Comparison of ENCODE assay signal across 10 cellular contexts in genomic region chr10:44968101-44968886, GRCh38. TPM values are rescaled to one million over a fixed set of nuclear protein-coding genes. Genes with fewer than 3 reads are reported as not detected.
DNase-seq lines count a peak whose midpoint lies in the region.
"Had no signal": no experiment of that assay in that cellular context is flagged by ENCODE, and none has a peak within 500 bp of the region (broad histone marks: within the 10 kb centered on the region; RNA-seq: fewer than 3 reads in every experiment).

No MANE protein-coding gene starts in this region.

- intact Hi-C loops in activated T-helper 2 cell treated with anti-CD3 and anti-CD28 coated beads, Interferon-gamma antibody, Interleukin-2, Interleukin-4, amounts not matched to agents 10 μg/mL and 5 μg/mL and 100 μg/mL, durations not matched to agents 14 hours and 24 hours and 36 hours (cut with micrococcal nuclease) = no loop called here

- peak overlapping the region; percentile 40 for H3K27ac Mint-ChIP-seq in activated T-helper 2 cell treated with anti-CD3 and anti-CD28 coated beads, Interferon-gamma antibody, Interleukin-2, Interleukin-4, amounts not matched to agents 10 μg/mL and 5 μg/mL and 100 μg/mL, durations not matched to agents 14 hours and 24 hours and 36 hours

- peak overlapping the region; percentile 77 for H3K27ac ChIP-seq in subcutaneous abdominal adipose tissue (ENCODE audit: low read depth, low read length)

- H3K36me3 ChIP-seq in subcutaneous abdominal adipose tissue (ENCODE audit: control insufficient read depth in 5 of 5, insufficient read depth in 5 of 5, low read length in 5 of 5) = peaks cover 0 to 43% (median 27%) of the 10 kb centered on the region in 5 donors

- peak overlapping the region in 3 of 5 donors; percentile 2 to 25 (median 2) for H3K4me3 ChIP-seq in subcutaneous abdominal adipose tissue (ENCODE audit: low read depth in 1 of 5, low read length in 5 of 5)

- H3K4me3 Mint-ChIP-seq in activated T-helper 2 cell treated with anti-CD3 and anti-CD28 coated beads, Interferon-gamma antibody, Interleukin-2, Interleukin-4, amounts not matched to agents 10 μg/mL and 5 μg/mL and 100 μg/mL, durations not matched to agents 14 hours and 24 hours and 36 hours (ENCODE audit: low read depth) = no peak overlapping the region

- H3K9ac ChIP-seq in subcutaneous abdominal adipose tissue (ENCODE audit: low read length in 5 of 5) = peak overlapping the region in 3 of 5 donors; percentile 4 to 35 (median 21)

- H3K27me3 ChIP-seq in subcutaneous abdominal adipose tissue (ENCODE audit: control insufficient read depth in 5 of 5, insufficient read depth in 4 of 5, low read length in 5 of 5) = no peaks in the 10 kb centered on the region

- peaks cover 30 to 83% (median 76%) of the 10 kb centered on the region in 5 donors for H3K4me1 ChIP-seq in subcutaneous abdominal adipose tissue (ENCODE audit: control insufficient read depth in 5 of 5, insufficient read depth in 5 of 5, low read length in 5 of 5)

- DNase-seq in Kasumi-1 (lab: John Stamatoyannopoulos, UW) (peak; percentile 98), iris pigment epithelial cell (ENCODE audit: low read depth) (peak; percentile 79), DMS79 treated with DMSO at 0.1 percent for 48 hours (lab: John Stamatoyannopoulos, UW) (no peak), HuH-7 (ENCODE audit: low spot score) (no peak), cerebellum (ENCODE audit: low spot score) (no peak)
- DNase-seq in activated T-helper 2 cell treated with anti-CD3 and anti-CD28 coated beads, Interferon-gamma antibody, Interleukin-2, Interleukin-4, amounts not matched to agents 10 μg/mL and 5 μg/mL and 100 μg/mL, durations not matched to agents 14 hours and 24 hours and 36 hours (ENCODE audit: low spot score) = no peak
- no peak for DNase-seq in activated CD4-positive, CD25-positive, alpha-beta regulatory T cell treated with anti-CD3 and anti-CD28 coated beads, Interleukin-2, amount 50 U/mL, for 72 hours

- H3K27me3 Mint-ChIP-seq in activated T-helper 2 cell treated with anti-CD3 and anti-CD28 coated beads, Interferon-gamma antibody, Interleukin-2, Interleukin-4, amounts not matched to agents 10 μg/mL and 5 μg/mL and 100 μg/mL, durations not matched to agents 14 hours and 24 hours and 36 hours (ENCODE audit: low read depth) = no peaks in the 10 kb centered on the region

- H3K9me3 Mint-ChIP-seq in activated T-helper 2 cell treated with anti-CD3 and anti-CD28 coated beads, Interferon-gamma antibody, Interleukin-2, Interleukin-4, amounts not matched to agents 10 μg/mL and 5 μg/mL and 100 μg/mL, durations not matched to agents 14 hours and 24 hours and 36 hours = no peaks in the 10 kb centered on the region

- H3K9me3 ChIP-seq in subcutaneous abdominal adipose tissue (ENCODE audit: control insufficient read depth in 5 of 5, low read length in 5 of 5) = peaks cover 0 to 2% (median 0%) of the 10 kb centered on the region in 5 donors

- peaks cover 33% of the 10 kb centered on the region for H3K4me1 Mint-ChIP-seq in activated T-helper 2 cell treated with anti-CD3 and anti-CD28 coated beads, Interferon-gamma antibody, Interleukin-2, Interleukin-4, amounts not matched to agents 10 μg/mL and 5 μg/mL and 100 μg/mL, durations not matched to agents 14 hours and 24 hours and 36 hours (ENCODE audit: low read depth)

- no peaks in the 10 kb centered on the region for H3K36me3 Mint-ChIP-seq in activated T-helper 2 cell treated with anti-CD3 and anti-CD28 coated beads, Interferon-gamma antibody, Interleukin-2, Interleukin-4, amounts not matched to agents 10 μg/mL and 5 μg/mL and 100 μg/mL, durations not matched to agents 14 hours and 24 hours and 36 hours (ENCODE audit: low read depth)

RNA-seq across cellular contexts. Expression of gene RASSF4, which starts 8.7 kb away (rescaled TPM):
- total RNA-seq in activated T-helper 2 cell treated with anti-CD3 and anti-CD28 coated beads, Interferon-gamma antibody, Interleukin-2, Interleukin-4, amounts not matched to agents 10 μg/mL and 5 μg/mL and 100 μg/mL, durations not matched to agents 14 hours and 24 hours and 36 hours = 0.66 and 1.7 TPM in 2 replicates
- 26.5 TPM for total RNA-seq in cerebellum

RNA-seq across cellular contexts. Expression of gene DEPP1, which starts 10.3 kb away (rescaled TPM):
- total RNA-seq in activated T-helper 2 cell treated with anti-CD3 and anti-CD28 coated beads, Interferon-gamma antibody, Interleukin-2, Interleukin-4, amounts not matched to agents 10 μg/mL and 5 μg/mL and 100 μg/mL, durations not matched to agents 14 hours and 24 hours and 36 hours = 0.64 and 1.5 TPM in 2 replicates
- 9.9 TPM for total RNA-seq in cerebellum

RNA-seq across cellular contexts. Expression of gene ZNF22, which starts 32.4 kb away (rescaled TPM):
- total RNA-seq in activated T-helper 2 cell treated with anti-CD3 and anti-CD28 coated beads, Interferon-gamma antibody, Interleukin-2, Interleukin-4, amounts not matched to agents 10 μg/mL and 5 μg/mL and 100 μg/mL, durations not matched to agents 14 hours and 24 hours and 36 hours = 24.6 and 25.6 TPM in 2 replicates
- 34.9 TPM for total RNA-seq in cerebellum

RNA-seq across cellular contexts. Expression of gene TMEM72, which starts 57.2 kb away (rescaled TPM):
- not detected in 2 replicates for total RNA-seq in activated T-helper 2 cell treated with anti-CD3 and anti-CD28 coated beads, Interferon-gamma antibody, Interleukin-2, Interleukin-4, amounts not matched to agents 10 μg/mL and 5 μg/mL and 100 μg/mL, durations not matched to agents 14 hours and 24 hours and 36 hours
- 0.27 TPM for total RNA-seq in cerebellum
- total RNA-seq: astrocyte, NCI-H460 had no signal

Comparison
In these comparisons a context has a peak if more than half of its experiments do, and no peak if none do; other contexts are left out.
1. DNase-seq: peak in Kasumi-1 (2 of 2) and iris pigment epithelial cell (single experiment); none in activated T-helper 2 cell treated with anti-CD3 and anti-CD28 coated beads, Interferon-gamma antibody, Interleukin-2, Interleukin-4, amounts not matched to agents 10 μg/mL and 5 μg/mL and 100 μg/mL, durations not matched to agents 14 hours and 24 hours and 36 hours (single experiment), DMS79 treated with DMSO at 0.1 percent for 48 hours (single experiment), activated CD4-positive, CD25-positive, alpha-beta regulatory T cell treated with anti-CD3 and anti-CD28 coated beads, Interleukin-2, amount 50 U/mL, for 72 hours (single experiment), HuH-7 (single experiment) and cerebellum (single experiment).
2. RNA of gene RASSF4, which starts 8.7 kb away (total RNA-seq): 26.5 TPM in cerebellum (single experiment); 0.66 to 1.7 TPM in activated T-helper 2 cell treated with anti-CD3 and anti-CD28 coated beads, Interferon-gamma antibody, Interleukin-2, Interleukin-4, amounts not matched to agents 10 μg/mL and 5 μg/mL and 100 μg/mL, durations not matched to agents 14 hours and 24 hours and 36 hours; every median in the first group is over 10 times any median in the second.